ENCODE assay signal across 21 cellular contexts in genomic region chr22:36224245-36224644, GRCh38. TPM values are rescaled to one million over a fixed set of nuclear protein-coding genes. Genes with fewer than 3 reads are reported as not detected.
A peak's percentile ranks its signal among the peaks of the same experiment; 100 is the strongest.
DNase-seq lines count a peak whose midpoint lies in the region; ATAC-seq and TF ChIP-seq lines count a peak whose summit lies in the region.
"Had no signal": no experiment of that assay in that cellular context is flagged by ENCODE, and none has a peak within 500 bp of the region (broad histone marks: within the 10 kb centered on the region; RNA-seq: fewer than 3 reads in every experiment).

No MANE protein-coding gene starts in this region.

- H4K8ac ChIP-seq in trophoblast cell (ENCODE audit: low read depth, low read length) = no peak overlapping the region

- H3K4me3 ChIP-seq in coronary artery (no peak overlapping the region), trophoblast cell (ENCODE audit: low read depth, low read length) (no peak overlapping the region), uterus (no peak overlapping the region)

- peaks cover 5 to 8% of the 10 kb centered on the region in 2 experiments for H3K36me3 ChIP-seq in trophoblast cell (ENCODE audit: control insufficient read depth in 1 of 2, insufficient read depth in 2 of 2, low read length in 2 of 2)
- H3K36me3 ChIP-seq in uterus = no peaks in the 10 kb centered on the region

- H3K79me1 ChIP-seq in trophoblast cell (ENCODE audit: low read length) = no peaks in the 10 kb centered on the region

- H3K27ac Mint-ChIP-seq in activated T-cell treated with anti-CD3 and anti-CD28 coated beads, Interleukin-2, amount 50 U/mL, for 24 hours = peak overlapping the region; percentile 44
- no peak overlapping the region for H3K27ac Mint-ChIP-seq in type B pancreatic cell

- H3K14ac ChIP-seq in trophoblast cell (ENCODE audit: low read length) = no peak overlapping the region

- H3K27me3 ChIP-seq in trophoblast cell (ENCODE audit: insufficient read depth, low read length) = no peaks in the 10 kb centered on the region
- H3K27me3 ChIP-seq in uterus = no peaks in the 10 kb centered on the region

- no peak overlapping the region for H4K12ac ChIP-seq in trophoblast cell (ENCODE audit: low read depth, low read length)

- H3K4me1 Mint-ChIP-seq in activated T-cell treated with anti-CD3 and anti-CD28 coated beads, Interleukin-2, amount 50 U/mL, for 24 hours (ENCODE audit: low read depth) = peaks cover 15% of the 10 kb centered on the region
- peaks cover 12% of the 10 kb centered on the region for H3K4me1 Mint-ChIP-seq in activated T-cell treated with anti-CD3 and anti-CD28 coated beads, Interleukin-2, amount 50 U/mL, for 4 hours (ENCODE audit: low read depth)
- peaks cover 30% of the 10 kb centered on the region for H3K4me1 Mint-ChIP-seq in type B pancreatic cell (ENCODE audit: unreplicated experiment)

- H3K27me3 Mint-ChIP-seq in activated T-cell treated with anti-CD3 and anti-CD28 coated beads, Interleukin-2, amount 50 U/mL, for 24 hours = no peaks in the 10 kb centered on the region
- peaks cover 2% of the 10 kb centered on the region for H3K27me3 Mint-ChIP-seq in activated T-cell treated with anti-CD3 and anti-CD28 coated beads, Interleukin-2, amount 50 U/mL, for 4 hours (ENCODE audit: low read depth)
- no peaks in the 10 kb centered on the region for H3K27me3 Mint-ChIP-seq in type B pancreatic cell

- H3K4ac ChIP-seq in trophoblast cell (ENCODE audit: low read depth, low read length) = no peak overlapping the region

- no peak overlapping the region for H3K4me3 Mint-ChIP-seq in activated T-cell treated with anti-CD3 and anti-CD28 coated beads, Interleukin-2, amount 50 U/mL, for 24 hours
- no peak overlapping the region for H3K4me3 Mint-ChIP-seq in activated T-cell treated with anti-CD3 and anti-CD28 coated beads, Interleukin-2, amount 50 U/mL, for 4 hours
- no peak overlapping the region for H3K4me3 Mint-ChIP-seq in type B pancreatic cell
- H3K4me3 Mint-ChIP-seq: CD8-positive, alpha-beta memory T cell had no signal

- H3K9me3 ChIP-seq in trophoblast cell (ENCODE audit: insufficient read depth, low read depth, low read length) (peaks cover 5% of the 10 kb centered on the region), uterus (no peaks in the 10 kb centered on the region)

- H2AFZ ChIP-seq in trophoblast cell (ENCODE audit: insufficient read depth, low read length, poor library complexity) = no peak overlapping the region

- H2BK5ac ChIP-seq in trophoblast cell (ENCODE audit: low read depth, low read length, poor library complexity) = no peak overlapping the region

- ATAC-seq in activated T-cell treated with anti-CD3 and anti-CD28 coated beads, Interleukin-2, amount 50 U/mL, for 4 hours = no peak
- ATAC-seq: Panc1 had no signal

- TF ChIP-seq POLR2A in uterus (IDR thresholded peaks at IDR 0.05) = no peak

- WGBS in trophoblast cell (ENCODE audit: extremely low coverage, insufficient coverage, insufficient read length) = no CpG with 5 or more reads among the region's 4 CpGs

- H3K23ac ChIP-seq in trophoblast cell (ENCODE audit: low read length) = no peak overlapping the region

- H3K4me2 ChIP-seq in trophoblast cell (ENCODE audit: low read length) = no peak overlapping the region

- peaks cover 41% of the 10 kb centered on the region for H3K36me3 Mint-ChIP-seq in activated T-cell treated with anti-CD3 and anti-CD28 coated beads, Interleukin-2, amount 50 U/mL, for 24 hours (ENCODE audit: low read depth)
- H3K36me3 Mint-ChIP-seq in activated T-cell treated with anti-CD3 and anti-CD28 coated beads, Interleukin-2, amount 50 U/mL, for 4 hours (ENCODE audit: insufficient read depth) = peaks cover 24% of the 10 kb centered on the region
- peaks cover 13% of the 10 kb centered on the region for H3K36me3 Mint-ChIP-seq in type B pancreatic cell

- no peak overlapping the region for H4K91ac ChIP-seq in trophoblast cell (ENCODE audit: low read depth, low read length)

- H2AK5ac ChIP-seq in trophoblast cell (ENCODE audit: low read length) = no peak overlapping the region

- no peak overlapping the region for H3K18ac ChIP-seq in trophoblast cell (ENCODE audit: low read length)

- H3K27ac ChIP-seq in coronary artery (no peak overlapping the region), trophoblast cell (ENCODE audit: low read depth, low read length) (no peak overlapping the region), uterus (no peak overlapping the region)
- H3K27ac ChIP-seq: C4-2B had no signal

- H3K9ac ChIP-seq in trophoblast cell (ENCODE audit: low read length) = no peak overlapping the region

- H3K79me2 ChIP-seq in trophoblast cell (ENCODE audit: control insufficient read depth, insufficient read depth, low read length, poor library complexity) = no peaks in the 10 kb centered on the region

- intact Hi-C loops in uterus (cut with DNase I; ENCODE audit: low total_unique reads) = no loop called here

- no peak overlapping the region for H2BK120ac ChIP-seq in trophoblast cell (ENCODE audit: insufficient read depth, low read length, poor library complexity)

- H3K4me1 ChIP-seq in trophoblast cell (ENCODE audit: control insufficient read depth in 1 of 2, insufficient read depth in 2 of 2, low read length in 2 of 2) (peaks cover 5 to 9% of the 10 kb centered on the region in 2 experiments), uterus (no peaks in the 10 kb centered on the region)

- H3K9me3 Mint-ChIP-seq in activated T-cell treated with anti-CD3 and anti-CD28 coated beads, Interleukin-2, amount 50 U/mL, for 24 hours = no peaks in the 10 kb centered on the region
- no peaks in the 10 kb centered on the region for H3K9me3 Mint-ChIP-seq in activated T-cell treated with anti-CD3 and anti-CD28 coated beads, Interleukin-2, amount 50 U/mL, for 4 hours
- no peaks in the 10 kb centered on the region for H3K9me3 Mint-ChIP-seq in type B pancreatic cell
- H3K9me3 Mint-ChIP-seq: CD8-positive, alpha-beta memory T cell had no signal

- H2BK12ac ChIP-seq in trophoblast cell (ENCODE audit: low read length) = no peak overlapping the region

- TF ChIP-seq CTCF in coronary artery (IDR thresholded peaks at IDR 0.05) (no peak), type B pancreatic cell (conservative IDR thresholded peaks at IDR 0.05) (no peak), uterus (IDR thresholded peaks at IDR 0.05) (no peak)

- DNase-seq in activated T-cell treated with anti-CD3 and anti-CD28 coated beads, Interleukin-2, amount 50 U/mL, for 24 hours = no peak
- DNase-seq in activated T-cell treated with anti-CD3 and anti-CD28 coated beads, Interleukin-2, amount 50 U/mL, for 4 hours = no peak
- DNase-seq in coronary artery (ENCODE audit: low spot score) = peak; percentile 41
- peak; percentile 55 to 63 for DNase-seq in trophoblast cell
- DNase-seq in type B pancreatic cell (ENCODE audit: extremely low spot score, unreplicated experiment) = peak; percentile 42
- no peak for DNase-seq in uterus
- no peak for DNase-seq in HUDEP-2 (lab: John Stamatoyannopoulos, UW; ENCODE audit: unreplicated experiment in 76 of 76)
- DNase-seq in NCI-H1048 (lab: John Stamatoyannopoulos, UW) = no peak
- DNase-seq: Calu3; CD8-positive, alpha-beta memory T cell; DMS153; GDM1; KG1; NCI-H1105; NCI-H146; NCI-H2029; NCI-H2227 treated with DMSO at 0.1 percent for 48 hours; NCI-H510A had no signal

RNA-seq across cellular contexts. Expression of gene APOL2, which starts 15.1 kb away (rescaled TPM):
- 100 to 1,000 TPM in 2 of 3 donors, 10 to 100 TPM in 1; 99.6 to 117 (median 106) TPM for total RNA-seq in activated T-cell treated with anti-CD3 and anti-CD28 coated beads, Interleukin-2, amount 50 U/mL, for 4 hours
- 5.7 and 6.0 TPM in 2 replicates for polyA plus RNA-seq in trophoblast cell (2013)
- total RNA-seq in type B pancreatic cell (ENCODE audit: low replicate concordance) (23.7 and 30.4 TPM in 2 replicates), uterus (10 to 100 TPM; 15.6 to 96.2 (median 60.3) TPM)

RNA-seq across cellular contexts. Expression of gene APOL4, which starts 22.6 kb away (rescaled TPM):
- total RNA-seq in activated T-cell treated with anti-CD3 and anti-CD28 coated beads, Interleukin-2, amount 50 U/mL, for 4 hours = under 1 TPM in 1 of 3 donors, not detected in 2; 0.27 TPM
- 0.39 and 0.45 TPM in 2 replicates for polyA plus RNA-seq in trophoblast cell (2013)
- total RNA-seq in type B pancreatic cell (ENCODE audit: low replicate concordance) (0.67 and 1.4 TPM in 2 replicates), uterus (10 to 100 TPM in 2 of 4 donors, 1 to 10 TPM in 1, not detected in 1; 1.0 to 35.2 (median 16.9) TPM)
- total RNA-seq: HT1080 had no signal
- polyA plus RNA-seq: CD8-positive, alpha-beta memory T cell had no signal

RNA-seq across cellular contexts. Expression of gene APOL1, which starts 28.7 kb away (rescaled TPM):
- 10 to 100 TPM; 39.8 to 53.1 (median 42.0) TPM for total RNA-seq in activated T-cell treated with anti-CD3 and anti-CD28 coated beads, Interleukin-2, amount 50 U/mL, for 4 hours
- polyA plus RNA-seq in trophoblast cell (2013) = 0.03 and 0.04 TPM in 2 replicates
- total RNA-seq in type B pancreatic cell (ENCODE audit: low replicate concordance) (5.4 and 6.8 TPM in 2 replicates), uterus (10 to 100 TPM in 3 of 4 donors, 1 to 10 TPM in 1; 9.8 to 89.7 (median 19.9) TPM)

Comparison
In these comparisons a context has a peak if more than half of its experiments do, and no peak if none do; other contexts are left out.
1. DNase-seq: peak in coronary artery (single experiment), trophoblast cell (2 of 2) and type B pancreatic cell (single experiment); none in activated T-cell treated with anti-CD3 and anti-CD28 coated beads, Interleukin-2, amount 50 U/mL, for 24 hours (single experiment), activated T-cell treated with anti-CD3 and anti-CD28 coated beads, Interleukin-2, amount 50 U/mL, for 4 hours (single experiment), uterus (0 of 2), HUDEP-2 (0 of 76) and NCI-H1048 (single experiment).